In the genomic region with DNA sequence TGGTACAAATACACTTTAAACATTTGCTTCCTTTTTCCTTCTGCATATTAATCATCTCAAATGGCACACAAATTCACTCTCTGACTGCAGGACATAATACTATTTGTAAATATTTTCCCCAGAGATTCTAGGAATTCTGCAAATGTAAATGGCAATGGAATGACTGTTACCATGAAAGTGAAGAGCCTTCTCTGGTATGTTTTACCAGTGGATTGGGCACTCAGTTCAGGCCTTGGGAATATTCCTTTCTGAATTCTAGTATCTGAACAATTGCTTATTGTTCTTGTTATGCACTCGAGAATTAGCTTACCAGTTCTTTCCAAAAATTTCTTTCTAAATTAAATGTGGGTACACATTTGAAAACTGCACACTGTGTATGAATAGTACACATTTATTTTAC, we compare ENCODE assay signal across 20 cellular contexts.
DNase-seq lines count a peak whose midpoint lies in the region; ATAC-seq, FAIRE-seq and TF ChIP-seq lines count a peak whose summit lies in the region.
"Had no signal": no experiment of that assay in that cellular context is flagged by ENCODE, and none has a peak within 500 bp of the region (broad histone marks: within the 10 kb centered on the region; RNA-seq: fewer than 3 reads in every experiment).

No MANE protein-coding gene starts in this region.

- H3K27me3 ChIP-seq in astrocyte (ENCODE audit: insufficient read depth, low read length): no peaks in the 10 kb centered on the region
- H3K27me3 ChIP-seq in dorsolateral prefrontal cortex: no peaks in the 10 kb centered on the region

- peak; percentile 8 for DNase-seq in EL
- DNase-seq in astrocyte (ENCODE audit: low read depth): no peak
- DNase-seq in glutamatergic neuron: no peak
- DNase-seq in activated T-cell treated with anti-CD3 and anti-CD28 coated beads for 4 hours: no peak
- DNase-seq in dorsolateral prefrontal cortex: no peak
- DNase-seq in GM12892 (ENCODE audit: insufficient read length): no peak
- DNase-seq: Calu3, DMS79, GDM1, MM.1S, NCI-H1105 treated with DMSO at 0.1 percent for 48 hours, NCI-H187 treated with DMSO at 0.1 percent for 48 hours, NCI-H2171, NCI-H446 treated with DMSO at 0.1 percent for 48 hours, NCI-H774, Right ventricle myocardium superior had no signal

- intact Hi-C loops in dorsolateral prefrontal cortex (cut with DNase I): no loop called here

- H3K4me3 ChIP-seq in astrocyte (ENCODE audit: insufficient read depth, low read depth, low read length) (no peak overlapping the region), dorsolateral prefrontal cortex (no peak overlapping the region)

- no peak overlapping the region for H3K4me3 Mint-ChIP-seq in astrocyte (ENCODE audit: unreplicated experiment)
- no peak overlapping the region for H3K4me3 Mint-ChIP-seq in glutamatergic neuron (ENCODE audit: unreplicated experiment)
- H3K4me3 Mint-ChIP-seq: CD14-positive monocyte had no signal

- H3K79me2 ChIP-seq in astrocyte (ENCODE audit: insufficient read depth, low read length): no peaks in the 10 kb centered on the region

- peaks cover 6% of the 10 kb centered on the region for H4K20me1 ChIP-seq in astrocyte (ENCODE audit: insufficient read depth, low read length)

- H3K4me2 ChIP-seq in astrocyte (ENCODE audit: low read length): no peak overlapping the region

- ATAC-seq in GM21367 (IDR thresholded peaks at IDR 0.05; ENCODE audit: unreplicated experiment): no peak
- ATAC-seq: Panc1 had no signal

- H3K27ac ChIP-seq in astrocyte (ENCODE audit: low read depth, low read length) (no peak overlapping the region), dorsolateral prefrontal cortex (peak overlapping the region in 2 of 59 donors; percentile 17 to 29)

- H3K27ac Mint-ChIP-seq in astrocyte (ENCODE audit: unreplicated experiment) (no peak overlapping the region), glutamatergic neuron (ENCODE audit: unreplicated experiment) (peak overlapping the region; percentile 0)
- H3K27ac Mint-ChIP-seq: CD14-positive monocyte had no signal

- H3K9me3 Mint-ChIP-seq in astrocyte (ENCODE audit: unreplicated experiment) (no peaks in the 10 kb centered on the region), glutamatergic neuron (ENCODE audit: unreplicated experiment) (no peaks in the 10 kb centered on the region)
- H3K9me3 Mint-ChIP-seq: CD14-positive monocyte had no signal

- TF ChIP-seq CTCF in astrocyte (IDR thresholded peaks at IDR 0.05; ENCODE audit: insufficient read depth, low read depth, low read length) (no peak), glutamatergic neuron (IDR thresholded peaks at IDR 0.05; ENCODE audit: partially characterized antibody, unreplicated experiment) (no peak), dorsolateral prefrontal cortex (IDR thresholded peaks at IDR 0.05 in 54 of 56, conservative IDR thresholded peaks at IDR 0.05 in 2 of 56; ENCODE audit: low read depth in 1 of 56, partially characterized antibody in 56 of 56) (no peak)

- no peaks in the 10 kb centered on the region for H3K27me3 Mint-ChIP-seq in astrocyte (ENCODE audit: low read depth, unreplicated experiment)
- no peaks in the 10 kb centered on the region for H3K27me3 Mint-ChIP-seq in glutamatergic neuron (ENCODE audit: unreplicated experiment)

- no peak overlapping the region for H3K9ac ChIP-seq in astrocyte (ENCODE audit: low read length)

- H3K4me1 ChIP-seq in astrocyte (ENCODE audit: insufficient read depth, low read length): no peaks in the 10 kb centered on the region

- no peak overlapping the region for H2AFZ ChIP-seq in astrocyte (ENCODE audit: low read depth, low read length)

- H3K9me3 ChIP-seq in astrocyte (ENCODE audit: insufficient read depth, low read depth, low read length): no peaks in the 10 kb centered on the region

- peaks cover 12% of the 10 kb centered on the region for H3K36me3 Mint-ChIP-seq in astrocyte (ENCODE audit: low read depth, unreplicated experiment)
- peaks cover 3% of the 10 kb centered on the region for H3K36me3 Mint-ChIP-seq in glutamatergic neuron (ENCODE audit: unreplicated experiment)

- TF ChIP-seq POLR2A in GM12892 (IDR thresholded peaks at IDR 0.05; ENCODE audit: low read depth, low read length): no peak

- H3K36me3 ChIP-seq in astrocyte (ENCODE audit: insufficient read depth, low read length): peaks cover 5% of the 10 kb centered on the region

- FAIRE-seq in astrocyte (lab: Jason Lieb, UNC): peak; percentile 49
- FAIRE-seq in GM12892 (lab: Jason Lieb, UNC): no peak
- FAIRE-seq: H54 had no signal

- H3K4me1 Mint-ChIP-seq in astrocyte (ENCODE audit: low read depth, unreplicated experiment): peaks cover 13% of the 10 kb centered on the region
- H3K4me1 Mint-ChIP-seq in glutamatergic neuron (ENCODE audit: low read depth, unreplicated experiment): peaks cover 19% of the 10 kb centered on the region
- H3K4me1 Mint-ChIP-seq: CD14-positive monocyte had no signal
